In the genomic region with DNA sequence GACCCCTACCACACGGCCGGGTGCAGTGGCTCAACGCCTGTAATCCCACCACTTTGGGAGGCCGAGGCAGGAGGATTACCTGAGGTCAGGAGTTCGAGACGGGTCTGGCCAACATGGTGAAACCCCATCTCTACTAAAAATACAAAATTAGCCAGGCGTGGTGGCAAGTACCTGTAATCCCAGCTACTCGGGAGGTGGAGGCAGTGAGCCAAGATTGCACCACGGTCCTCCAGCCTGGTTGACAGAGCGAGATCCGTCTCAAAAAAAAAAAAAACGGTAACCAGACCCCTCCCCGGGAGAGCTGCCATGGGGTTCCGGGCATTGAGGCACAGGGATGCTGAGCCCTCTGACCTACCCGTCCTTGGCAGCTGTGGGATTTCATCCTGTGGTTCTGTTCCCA, we compare ENCODE assay signal across 35 cellular contexts.
"Had no signal": no experiment of that assay in that cellular context is flagged by ENCODE, and none has a peak within 500 bp of the region (broad histone marks: within the 10 kb centered on the region; RNA-seq: fewer than 3 reads in every experiment).

No MANE protein-coding gene starts in this region.

- H3K36me3 ChIP-seq: brain microvascular endothelial cell, breast epithelium had no signal

- H3K27me3 ChIP-seq: adrenal gland, body of pancreas, brain microvascular endothelial cell, breast epithelium had no signal

- H3K4me3 ChIP-seq: adrenal gland, body of pancreas, breast epithelium had no signal

- ATAC-seq: activated CD8-positive, alpha-beta T cell treated with anti-CD3 and anti-CD28 coated beads for 36 hours; activated naive CD4-positive, alpha-beta T cell treated with anti-CD3 and anti-CD28 coated beads, Interleukin-2, amount 50 U/mL, for 72 hours; activated T-cell treated with anti-CD3 and anti-CD28 coated beads, Interleukin-2, amount 50 U/mL, for 4 hours; activated T-cell treated with anti-CD3 and anti-CD28 coated beads, Interleukin-2, amount 50 U/mL, for 72 hours; activated T-helper 17 cell treated with anti-CD3 and anti-CD28 coated beads, Interleukin-2, amount 50 U/mL, for 72 hours; body of pancreas had no signal

- H3K4me3 Mint-ChIP-seq: activated B cell treated with CpG ODN at 0.5 μM for 24 hours; activated CD4-positive, alpha-beta memory T cell treated with anti-CD3 and anti-CD28 coated beads for 36 hours; activated CD4-positive, alpha-beta T cell treated with anti-CD3 and anti-CD28 coated beads, Interleukin-2, amount 10 ng/mL, durations not matched to agents 24 days and 14 days; activated CD8-positive, alpha-beta T cell treated with anti-CD3 and anti-CD28 coated beads for 36 hours; activated naive CD4-positive, alpha-beta T cell treated with anti-CD3 and anti-CD28 coated beads for 36 hours; activated naive CD8-positive, alpha-beta T cell treated with anti-CD3 and anti-CD28 coated beads for 36 hours; activated T-cell treated with anti-CD3 and anti-CD28 coated beads, Interleukin-2, amount 50 U/mL, for 4 hours; activated T-cell treated with anti-CD3 and anti-CD28 coated beads, Interleukin-2, amount 50 U/mL, for 72 hours; activated T-helper 1 cell treated with anti-CD3 and anti-CD28 coated beads, Interleukin-12 subunit alpha, Interleukin-12 subunit beta, Interleukin-2, Interleukin-4 antibody, amounts not matched to agents 30 ng/mL and 10 ng/mL and 1 ng/mL, durations not matched to agents 14 hours and 24 hours and 36 hours; activated T-helper 17 cell treated with anti-CD3 and anti-CD28 coated beads, Interleukin-2, amount 50 U/mL, for 72 hours; T-helper 1 cell treated with Interleukin-12 subunit alpha and Interleukin-12 subunit beta and Interleukin-4 antibody, amounts not matched to agents 30 μg/mL and 1 μg/mL, for 36 hours; T-helper 2 cell treated with Interferon-gamma antibody and Interleukin-4, amounts not matched to agents 5 μg/mL and 100 μg/mL, for 36 hours had no signal

- DNase-seq: activated B cell treated with CpG ODN at 0.5 μM for 24 hours; activated CD4-positive, alpha-beta memory T cell treated with anti-CD3 and anti-CD28 coated beads for 36 hours; activated CD4-positive, alpha-beta T cell treated with anti-CD3 and anti-CD28 coated beads for 4 hours; activated CD4-positive, alpha-beta T cell treated with anti-CD3 and anti-CD28 coated beads, Interleukin-2, amount 10 ng/mL, durations not matched to agents 24 days and 14 days; activated CD4-positive, alpha-beta T cell treated with anti-CD3 and anti-CD28 coated beads, Interleukin-2, amount 50 U/mL, for 1 hour; activated CD4-positive, alpha-beta T cell treated with anti-CD3 and anti-CD28 coated beads, Interleukin-2, amount 50 U/mL, for 4 hours; activated CD4-positive, CD25-positive, alpha-beta regulatory T cell treated with anti-CD3 and anti-CD28 coated beads, Interleukin-2, amount 50 U/mL, for 72 hours; activated CD8-positive, alpha-beta memory T cell treated with anti-CD3 and anti-CD28 coated beads, Interleukin-2, amount 50 U/mL, for 4 hours; activated CD8-positive, alpha-beta T cell treated with anti-CD3 and anti-CD28 coated beads for 36 hours; activated effector memory CD4-positive, alpha-beta T cell treated with anti-CD3 and anti-CD28 coated beads, Interleukin-2, amount 50 U/mL, for 16 hours; activated gamma-delta T cell treated with Interleukin-2 at 50 U/mL for 16 hours; activated naive CD4-positive, alpha-beta T cell; activated naive CD4-positive, alpha-beta T cell treated with anti-CD3 and anti-CD28 coated beads for 36 hours; activated naive CD4-positive, alpha-beta T cell treated with anti-CD3 and anti-CD28 coated beads, Interleukin-2, amount 50 U/mL, for 16 hours; activated naive CD8-positive, alpha-beta T cell treated with anti-CD3 and anti-CD28 coated beads for 36 hours; activated T-cell treated with anti-CD3 and anti-CD28 coated beads for 4 hours; activated T-cell treated with anti-CD3 and anti-CD28 coated beads, Interleukin-2, amount 50 U/mL, for 1 hour; activated T-cell treated with anti-CD3 and anti-CD28 coated beads, Interleukin-2, amount 50 U/mL, for 4 hours; activated T-cell treated with anti-CD3 and anti-CD28 coated beads, Interleukin-2, amount 50 U/mL, for 72 hours; adrenal gland; amniotic stem cell; aorta; body of pancreas; brain microvascular endothelial cell; central memory CD4-positive, alpha-beta T cell; T-helper 1 cell; T-helper 2 cell; T-helper 9 cell had no signal

- H3K27me3 Mint-ChIP-seq: activated B cell treated with CpG ODN at 0.5 μM for 24 hours; activated CD4-positive, alpha-beta memory T cell treated with anti-CD3 and anti-CD28 coated beads for 36 hours; activated CD4-positive, alpha-beta T cell treated with anti-CD3 and anti-CD28 coated beads, Interleukin-2, amount 10 ng/mL, durations not matched to agents 24 days and 14 days; activated CD8-positive, alpha-beta T cell treated with anti-CD3 and anti-CD28 coated beads for 36 hours; activated naive CD8-positive, alpha-beta T cell treated with anti-CD3 and anti-CD28 coated beads for 36 hours; activated T-helper 17 cell treated with anti-CD3 and anti-CD28 coated beads, Interleukin-2, amount 50 U/mL, for 72 hours had no signal

- H3K4me1 Mint-ChIP-seq: activated CD4-positive, alpha-beta T cell treated with anti-CD3 and anti-CD28 coated beads, Interleukin-2, amount 10 ng/mL, durations not matched to agents 24 days and 14 days; activated naive CD8-positive, alpha-beta T cell treated with anti-CD3 and anti-CD28 coated beads for 36 hours; activated T-helper 17 cell treated with anti-CD3 and anti-CD28 coated beads, Interleukin-2, amount 50 U/mL, for 72 hours had no signal

- H3K4me1 ChIP-seq: adrenal gland, breast epithelium had no signal

- H3K9me3 Mint-ChIP-seq: activated B cell treated with CpG ODN at 0.5 μM for 24 hours; activated CD4-positive, alpha-beta memory T cell treated with anti-CD3 and anti-CD28 coated beads for 36 hours; activated CD4-positive, alpha-beta T cell treated with anti-CD3 and anti-CD28 coated beads, Interleukin-2, amount 10 ng/mL, durations not matched to agents 24 days and 14 days; activated CD8-positive, alpha-beta T cell treated with anti-CD3 and anti-CD28 coated beads for 36 hours; activated naive CD4-positive, alpha-beta T cell treated with anti-CD3 and anti-CD28 coated beads for 36 hours; activated naive CD4-positive, alpha-beta T cell treated with anti-CD3 and anti-CD28 coated beads, Interleukin-2, amount 50 U/mL, for 72 hours; activated naive CD8-positive, alpha-beta T cell treated with anti-CD3 and anti-CD28 coated beads for 36 hours; activated T-cell treated with anti-CD3 and anti-CD28 coated beads, Interleukin-2, amount 50 U/mL, for 4 hours; activated T-cell treated with anti-CD3 and anti-CD28 coated beads, Interleukin-2, amount 50 U/mL, for 72 hours; activated T-helper 1 cell treated with anti-CD3 and anti-CD28 coated beads, Interleukin-12 subunit alpha, Interleukin-12 subunit beta, Interleukin-2, Interleukin-4 antibody, amounts not matched to agents 30 ng/mL and 10 ng/mL and 1 ng/mL, durations not matched to agents 14 hours and 24 hours and 36 hours; activated T-helper 17 cell treated with anti-CD3 and anti-CD28 coated beads, Interleukin-2, amount 50 U/mL, for 72 hours; T-helper 1 cell treated with Interleukin-12 subunit alpha and Interleukin-12 subunit beta and Interleukin-4 antibody, amounts not matched to agents 30 μg/mL and 1 μg/mL, for 36 hours; T-helper 2 cell treated with Interferon-gamma antibody and Interleukin-4, amounts not matched to agents 5 μg/mL and 100 μg/mL, for 36 hours had no signal

- H3K27ac ChIP-seq: adrenal gland, body of pancreas, brain microvascular endothelial cell, breast epithelium, VCaP had no signal

- H3K36me3 Mint-ChIP-seq: activated naive CD4-positive, alpha-beta T cell treated with anti-CD3 and anti-CD28 coated beads, Interleukin-2, amount 50 U/mL, for 72 hours had no signal

- H3K9me3 ChIP-seq: adrenal gland, body of pancreas, breast epithelium had no signal

- H3K27ac Mint-ChIP-seq: activated B cell treated with CpG ODN at 0.5 μM for 24 hours; activated CD4-positive, alpha-beta memory T cell treated with anti-CD3 and anti-CD28 coated beads for 36 hours; activated CD4-positive, alpha-beta T cell treated with anti-CD3 and anti-CD28 coated beads, Interleukin-2, amount 10 ng/mL, durations not matched to agents 24 days and 14 days; activated CD8-positive, alpha-beta T cell treated with anti-CD3 and anti-CD28 coated beads for 36 hours; activated naive CD4-positive, alpha-beta T cell treated with anti-CD3 and anti-CD28 coated beads for 36 hours; activated naive CD8-positive, alpha-beta T cell treated with anti-CD3 and anti-CD28 coated beads for 36 hours; activated T-cell treated with anti-CD3 and anti-CD28 coated beads, Interleukin-2, amount 50 U/mL, for 72 hours; activated T-helper 1 cell treated with anti-CD3 and anti-CD28 coated beads, Interleukin-12 subunit alpha, Interleukin-12 subunit beta, Interleukin-2, Interleukin-4 antibody, amounts not matched to agents 30 ng/mL and 10 ng/mL and 1 ng/mL, durations not matched to agents 14 hours and 24 hours and 36 hours; activated T-helper 17 cell treated with anti-CD3 and anti-CD28 coated beads, Interleukin-2, amount 50 U/mL, for 72 hours; T-helper 1 cell treated with Interleukin-12 subunit alpha and Interleukin-12 subunit beta and Interleukin-4 antibody, amounts not matched to agents 30 μg/mL and 1 μg/mL, for 36 hours; T-helper 2 cell treated with Interferon-gamma antibody and Interleukin-4, amounts not matched to agents 5 μg/mL and 100 μg/mL, for 36 hours had no signal
